8 cellular contexts compared by ENCODE assay signal in genomic region chr6:6811151-6812002, GRCh38.
A peak's percentile ranks its signal among the peaks of the same experiment; 100 is the strongest.
DNase-seq lines count a peak whose midpoint lies in the region; ATAC-seq and TF ChIP-seq lines count a peak whose summit lies in the region.

No MANE protein-coding gene starts in this region.

- H3K4me1 ChIP-seq in BE2C, result no peaks in the 10 kb centered on the region

- H3K27me3 Mint-ChIP-seq in T-cell (peaks cover 5 to 10% of the 10 kb centered on the region in 2 donors), neural crest cell (ENCODE audit: low read depth) (peaks cover 12% of the 10 kb centered on the region)

- H3K4me3 ChIP-seq in BE2C (ENCODE audit: low read depth, low read length), result no peak overlapping the region

- H3K9me3 Mint-ChIP-seq in T-cell (no peaks in the 10 kb centered on the region), neural crest cell (no peaks in the 10 kb centered on the region)

- peak; percentile 93 for DNase-seq in COLO829 (ENCODE audit: low spot score)
- DNase-seq in HPDE6-E6E7 (ENCODE audit: extremely low spot score), result peak; percentile 87
- peak in 32 of 34 experiments; percentile 8 to 74 (median 50) for DNase-seq in T-cell
- DNase-seq in neural crest cell (ENCODE audit: low read depth, low spot score), result no peak
- DNase-seq in BE2C, result no peak
- no peak for DNase-seq in Ammon's horn (ENCODE audit: low spot score)
- DNase-seq in erythroblast (lab: John Stamatoyannopoulos, UW), result no peak

- H3K4me1 Mint-ChIP-seq in T-cell, result peaks cover 22 to 23% (median 22%) of the 10 kb centered on the region in 3 donors
- peaks cover 24% of the 10 kb centered on the region for H3K4me1 Mint-ChIP-seq in neural crest cell

- POLR2A ChIA-PET in T-cell (lab: Charles Lee), result no interaction called here

- peak overlapping the region; percentile 83 to 90 (median 86) for H3K4me3 Mint-ChIP-seq in T-cell
- no peak overlapping the region for H3K4me3 Mint-ChIP-seq in neural crest cell

- no peak for TF ChIP-seq POLR2A in erythroblast (IDR thresholded peaks at IDR 0.05; ENCODE audit: low read length)

- no peak for TF ChIP-seq CTCF in neural crest cell (conservative IDR thresholded peaks at IDR 0.05)
- TF ChIP-seq CTCF in BE2C (IDR thresholded peaks at IDR 0.05; ENCODE audit: low read depth, low read length), result no peak

- no peaks in the 10 kb centered on the region for H3K9me3 ChIP-seq in BE2C

- H3K27ac Mint-ChIP-seq in T-cell (peak overlapping the region; percentile 58 to 86), neural crest cell (ENCODE audit: unreplicated experiment) (peak overlapping the region; percentile 93)

- peaks cover 12% of the 10 kb centered on the region for H3K27me3 ChIP-seq in BE2C

- H3K36me3 ChIP-seq in BE2C, result no peaks in the 10 kb centered on the region

- H3K36me3 Mint-ChIP-seq in T-cell (no peaks in the 10 kb centered on the region), neural crest cell (ENCODE audit: low read depth) (no peaks in the 10 kb centered on the region)

- ATAC-seq in T-cell (replicated peaks in 1 of 4) (peak; percentile 46 to 92 (median 66)), esophagus mucosa (peak; percentile 92)

- CTCF ChIA-PET in T-cell (lab: Charles Lee), result interaction anchor here in 1 of 2 donors (0.7 to 0.9 kb wide), 2 partner anchors 432 to 1409 kb away, joined by 3 read pairs; no protein-coding TSS in a partner anchor

Comparison
In these comparisons a context has a peak if more than half of its experiments do, and no peak if none do; other contexts are left out.
1. DNase-seq: peak in COLO829 (single experiment), HPDE6-E6E7 (single experiment) and T-cell (32 of 34); none in neural crest cell (single experiment), BE2C (single experiment), Ammon's horn (single experiment) and erythroblast (0 of 2).